Comparison of ENCODE assay signal across 1 cellular context in genomic region chr1:161180643-161181042, GRCh38.
TF ChIP-seq lines count a peak whose summit lies in the region.

No MANE protein-coding gene starts in this region.

TF ChIP-seq in GM12878, 131 proteins besides CTCF, POLR2A, EP300 and RAD21:
- TF ChIP-seq SMC3 (IDR thresholded peaks at IDR 0.05; ENCODE audit: borderline replicate concordance, low read length) (peak; percentile 8; the same call in 1 of the 2 replicates), RCOR1 (conservative IDR thresholded peaks at IDR 0.05; ENCODE audit: low read depth, low read length) (no peak), NBN (IDR thresholded peaks at IDR 0.05) (no peak)
